In the genomic region with DNA sequence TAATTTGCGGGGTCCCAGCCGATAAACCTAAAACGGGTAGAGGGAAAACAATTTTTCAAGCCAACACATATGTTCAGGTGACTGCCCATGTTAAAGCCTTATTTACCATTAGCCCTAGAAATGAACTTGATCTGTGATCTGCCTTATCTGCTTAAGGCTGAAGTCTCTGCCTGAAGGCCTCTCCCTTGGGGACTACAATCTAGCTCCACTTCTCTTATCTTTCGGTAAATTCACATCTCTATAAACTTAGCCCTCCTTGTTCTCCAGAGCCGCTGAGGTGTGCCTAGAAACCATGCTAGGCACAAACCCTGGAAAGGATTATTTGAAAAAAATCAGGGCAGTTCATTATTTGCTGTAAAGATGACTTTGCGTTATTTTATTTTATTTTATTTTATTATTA, we compare ENCODE assay signal across 15 cellular contexts.
"Had no signal": no experiment of that assay in that cellular context is flagged by ENCODE, and none has a peak within 500 bp of the region (broad histone marks: within the 10 kb centered on the region; RNA-seq: fewer than 3 reads in every experiment).

No MANE protein-coding gene starts in this region.

- H3K9me3 Mint-ChIP-seq: central memory CD8-positive, alpha-beta T cell had no signal

- H3K4me1 ChIP-seq: adrenal gland, upper lobe of right lung had no signal

- H3K27me3 ChIP-seq: adrenal gland, foreskin keratinocyte, upper lobe of right lung had no signal

- H3K27ac Mint-ChIP-seq: activated CD4-positive, alpha-beta T cell treated with anti-CD3 and anti-CD28 coated beads, Interleukin-2, amount 10 ng/mL, durations not matched to agents 24 days and 14 days; activated naive CD4-positive, alpha-beta T cell treated with anti-CD3 and anti-CD28 coated beads for 36 hours; activated T-helper 1 cell treated with anti-CD3 and anti-CD28 coated beads, Interleukin-12 subunit alpha, Interleukin-12 subunit beta, Interleukin-2, Interleukin-4 antibody, amounts not matched to agents 30 ng/mL and 10 ng/mL and 1 ng/mL, durations not matched to agents 14 hours and 24 hours and 36 hours; memory B cell; stimulated activated naive CD8-positive, alpha-beta T cell treated with anti-CD3 and anti-CD28 coated beads, Interleukin-15, Interleukin-2, amounts not matched to agents 100 ng/mL and 50 ng/mL, for 24 hours; T-helper 17 cell; WTC11 had no signal

- ATAC-seq: foreskin keratinocyte, left lobe of liver, T-helper 17 cell, upper lobe of right lung, WTC11 had no signal

- H3K36me3 ChIP-seq: adrenal gland, upper lobe of right lung had no signal

- H3K9me3 ChIP-seq: adrenal gland, upper lobe of right lung had no signal

- DNase-seq: activated CD4-positive, alpha-beta T cell treated with anti-CD3 and anti-CD28 coated beads, Interleukin-2, amount 10 ng/mL, durations not matched to agents 24 days and 14 days; activated naive CD4-positive, alpha-beta T cell treated with anti-CD3 and anti-CD28 coated beads for 36 hours; adrenal gland; foreskin keratinocyte; head of caudate nucleus; stimulated activated CD4-positive, alpha-beta T cell treated with anti-CD3 and anti-CD28 coated beads, Interleukin-4, amount 100 ng/mL, for 1 hour; stimulated activated CD8-positive, alpha-beta memory T cell treated with anti-CD3 and anti-CD28 coated beads, Interleukin-4, amount 100 ng/mL, for 48 hours; T-helper 17 cell; upper lobe of right lung had no signal

- H3K27ac ChIP-seq: adrenal gland, foreskin keratinocyte, upper lobe of right lung had no signal

- H3K27me3 Mint-ChIP-seq: activated CD4-positive, alpha-beta T cell treated with anti-CD3 and anti-CD28 coated beads, Interleukin-2, amount 10 ng/mL, durations not matched to agents 24 days and 14 days; central memory CD8-positive, alpha-beta T cell; memory B cell; stimulated activated naive CD8-positive, alpha-beta T cell treated with anti-CD3 and anti-CD28 coated beads, Interleukin-15, Interleukin-2, amounts not matched to agents 100 ng/mL and 50 ng/mL, for 24 hours; T-helper 17 cell had no signal

- H3K4me3 ChIP-seq: adrenal gland, upper lobe of right lung had no signal

- H3K4me3 Mint-ChIP-seq: activated CD4-positive, alpha-beta T cell treated with anti-CD3 and anti-CD28 coated beads, Interleukin-2, amount 10 ng/mL, durations not matched to agents 24 days and 14 days; activated naive CD4-positive, alpha-beta T cell treated with anti-CD3 and anti-CD28 coated beads for 36 hours; activated T-helper 1 cell treated with anti-CD3 and anti-CD28 coated beads, Interleukin-12 subunit alpha, Interleukin-12 subunit beta, Interleukin-2, Interleukin-4 antibody, amounts not matched to agents 30 ng/mL and 10 ng/mL and 1 ng/mL, durations not matched to agents 14 hours and 24 hours and 36 hours; central memory CD8-positive, alpha-beta T cell; memory B cell; stimulated activated naive CD8-positive, alpha-beta T cell treated with anti-CD3 and anti-CD28 coated beads, Interleukin-15, Interleukin-2, amounts not matched to agents 100 ng/mL and 50 ng/mL, for 24 hours; T-helper 17 cell; WTC11 had no signal
